Comparison of ENCODE assay signal across 8 cellular contexts in the genomic region with DNA sequence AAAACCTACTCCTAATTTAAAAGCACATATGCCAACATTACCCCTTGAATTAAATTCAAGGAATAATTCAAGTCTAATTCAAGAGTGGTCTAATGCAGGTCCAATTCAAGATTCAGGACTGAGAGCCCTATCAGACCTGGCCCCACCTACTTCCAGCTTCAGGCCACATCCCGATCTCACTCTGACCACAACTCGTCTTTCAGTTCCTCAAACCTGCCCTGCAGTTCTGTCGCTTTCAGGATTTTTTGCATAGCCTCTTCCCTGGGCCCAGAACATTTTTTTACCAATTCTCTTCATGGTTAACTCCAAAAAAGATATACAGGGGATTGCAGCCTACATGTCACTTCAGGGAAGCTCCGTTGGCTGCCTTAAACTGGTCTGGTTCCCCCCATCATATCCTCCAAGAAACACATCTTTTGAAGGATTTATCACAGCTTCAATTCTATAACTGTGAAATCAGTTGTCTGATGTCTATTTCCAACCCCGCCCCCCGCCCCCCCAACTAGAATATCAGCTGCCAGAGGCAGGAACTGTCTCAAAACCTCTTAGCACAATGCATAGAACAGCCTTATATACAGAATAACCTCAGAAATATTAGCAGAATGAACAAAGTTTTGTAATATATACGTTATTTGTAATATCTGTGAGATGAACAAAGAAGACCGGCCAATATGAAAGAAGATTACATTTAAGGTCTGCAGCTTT. TPM values are rescaled to one million over a fixed set of nuclear protein-coding genes. Genes with fewer than 3 reads are reported as not detected.
DNase-seq lines count a peak whose midpoint lies in the region; ATAC-seq and TF ChIP-seq lines count a peak whose summit lies in the region.

No MANE protein-coding gene starts in this region.

- peaks cover 60% of the 10 kb centered on the region for H3K4me1 ChIP-seq in CD8-positive, alpha-beta memory T cell (ENCODE audit: insufficient read depth, low read length)
- H3K4me1 ChIP-seq in effector memory CD4-positive, alpha-beta T cell (ENCODE audit: control insufficient read depth, insufficient read depth, low read length, poor library complexity, severe bottlenecking): peaks cover 14% of the 10 kb centered on the region
- peaks cover 23 to 81% (median 37%) of the 10 kb centered on the region in 3 donors for H3K4me1 ChIP-seq in esophagus squamous epithelium

- H3K9me3 Mint-ChIP-seq in CD8-positive, alpha-beta memory T cell: no peaks in the 10 kb centered on the region
- no peaks in the 10 kb centered on the region for H3K9me3 Mint-ChIP-seq in activated CD4-positive, alpha-beta memory T cell treated with anti-CD3 and anti-CD28 coated beads, Interleukin-2, amount 10 ng/mL, durations not matched to agents 7 days and 5 days

- CTCF ChIA-PET in CD8-positive, alpha-beta memory T cell (lab: Charles Lee): no interaction called here
- CTCF ChIA-PET in activated CD4-positive, alpha-beta memory T cell treated with anti-CD3 and anti-CD28 coated beads, Interleukin-2, amount 10 ng/mL, durations not matched to agents 7 days and 5 days (lab: Charles Lee): interaction anchor here (1.1 to 1.5 kb wide), 2 partner anchors 20 to 21 kb away, joined by 3 to 4 read pairs; a partner anchor contains a TSS

- WGBS in esophagus squamous epithelium, 2 donors: 53 to 63% methylated on average over 7 of the region's 8 CpGs

- no peaks in the 10 kb centered on the region for H3K36me3 ChIP-seq in CD8-positive, alpha-beta memory T cell (ENCODE audit: insufficient read depth, low read length)
- no peaks in the 10 kb centered on the region for H3K36me3 ChIP-seq in effector memory CD4-positive, alpha-beta T cell (ENCODE audit: control insufficient read depth, insufficient read depth, low read length)
- H3K36me3 ChIP-seq in esophagus squamous epithelium: peaks cover 0 to 20% (median 0%) of the 10 kb centered on the region in 3 donors

- no peaks in the 10 kb centered on the region for H3K9me3 ChIP-seq in CD8-positive, alpha-beta memory T cell (ENCODE audit: low read length)
- H3K9me3 ChIP-seq in effector memory CD4-positive, alpha-beta T cell (ENCODE audit: control insufficient read depth, low read length): no peaks in the 10 kb centered on the region
- no peaks in the 10 kb centered on the region for H3K9me3 ChIP-seq in esophagus squamous epithelium

- H3K4me1 Mint-ChIP-seq in CD8-positive, alpha-beta memory T cell: peaks cover 75 to 86% (median 85%) of the 10 kb centered on the region in 3 donors
- H3K4me1 Mint-ChIP-seq in activated CD4-positive, alpha-beta memory T cell treated with anti-CD3 and anti-CD28 coated beads, Interleukin-2, amount 10 ng/mL, durations not matched to agents 7 days and 5 days: peaks cover 72% of the 10 kb centered on the region

- ATAC-seq in GM19463 (IDR thresholded peaks at IDR 0.05; ENCODE audit: unreplicated experiment) (peak; percentile 66), HG03354 (IDR thresholded peaks at IDR 0.05; ENCODE audit: poor library complexity, severe bottlenecking, unreplicated experiment) (peak; percentile 93)

- intact Hi-C loops in esophagus squamous epithelium (cut with DNase I): no loop called here

- H3K4me3 ChIP-seq in CD8-positive, alpha-beta memory T cell (ENCODE audit: low read length): no peak overlapping the region
- H3K4me3 ChIP-seq in effector memory CD4-positive, alpha-beta T cell (ENCODE audit: insufficient read depth, low read depth, low read length, poor library complexity, severe bottlenecking): no peak overlapping the region
- no peak overlapping the region for H3K4me3 ChIP-seq in esophagus squamous epithelium

- TF ChIP-seq POLR2A in esophagus squamous epithelium (IDR thresholded peaks at IDR 0.05): no peak

- POLR2A ChIA-PET in CD8-positive, alpha-beta memory T cell (lab: Charles Lee): no interaction called here
- POLR2A ChIA-PET in activated CD4-positive, alpha-beta memory T cell treated with anti-CD3 and anti-CD28 coated beads, Interleukin-2, amount 10 ng/mL, durations not matched to agents 7 days and 5 days (lab: Charles Lee): interaction anchor here (0.9 to 5.1 kb wide), 2 partner anchors 20 to 23 kb away, joined by 3 to 43 read pairs; a partner anchor contains a TSS

- H3K27me3 Mint-ChIP-seq in CD8-positive, alpha-beta memory T cell: peaks cover 0 to 1% of the 10 kb centered on the region in 2 donors
- H3K27me3 Mint-ChIP-seq in activated CD4-positive, alpha-beta memory T cell treated with anti-CD3 and anti-CD28 coated beads, Interleukin-2, amount 10 ng/mL, durations not matched to agents 7 days and 5 days: no peaks in the 10 kb centered on the region

- no peak for DNase-seq in CD8-positive, alpha-beta memory T cell
- DNase-seq in activated CD4-positive, alpha-beta memory T cell treated with anti-CD3 and anti-CD28 coated beads, Interleukin-2, amount 10 ng/mL, durations not matched to agents 7 days and 5 days: peak; percentile 38
- no peak for DNase-seq in effector memory CD4-positive, alpha-beta T cell
- no peak for DNase-seq in activated effector memory CD4-positive, alpha-beta T cell treated with anti-CD3 and anti-CD28 coated beads, Interleukin-2, amount 50 U/mL, for 16 hours
- DNase-seq in cortex of kidney (lab: John Stamatoyannopoulos, UW): no peak
- DNase-seq in esophagus squamous epithelium (lab: John Stamatoyannopoulos, UW): no peak

- H3K36me3 Mint-ChIP-seq in CD8-positive, alpha-beta memory T cell: peaks cover 0 to 13% (median 4%) of the 10 kb centered on the region in 3 donors
- H3K36me3 Mint-ChIP-seq in activated CD4-positive, alpha-beta memory T cell treated with anti-CD3 and anti-CD28 coated beads, Interleukin-2, amount 10 ng/mL, durations not matched to agents 7 days and 5 days (ENCODE audit: low read depth): peaks cover 9% of the 10 kb centered on the region

- H3K27me3 ChIP-seq in CD8-positive, alpha-beta memory T cell (ENCODE audit: insufficient read depth, low read length, poor library complexity, severe bottlenecking): no peaks in the 10 kb centered on the region
- H3K27me3 ChIP-seq in effector memory CD4-positive, alpha-beta T cell (replicated peaks; ENCODE audit: control insufficient read depth, insufficient read depth, low read length, poor library complexity, severe bottlenecking): no peaks in the 10 kb centered on the region
- no peaks in the 10 kb centered on the region for H3K27me3 ChIP-seq in esophagus squamous epithelium

- no peak overlapping the region for H3K27ac ChIP-seq in CD8-positive, alpha-beta memory T cell (ENCODE audit: low read depth, low read length)
- no peak overlapping the region for H3K27ac ChIP-seq in effector memory CD4-positive, alpha-beta T cell (ENCODE audit: insufficient read depth, low read length, poor library complexity, severe bottlenecking)
- H3K27ac ChIP-seq in esophagus squamous epithelium: no peak overlapping the region

- H3K27ac Mint-ChIP-seq in CD8-positive, alpha-beta memory T cell: peak overlapping the region in 3 of 8 donors; percentile 13 to 34 (median 31)
- peak overlapping the region; percentile 37 for H3K27ac Mint-ChIP-seq in activated CD4-positive, alpha-beta memory T cell treated with anti-CD3 and anti-CD28 coated beads, Interleukin-2, amount 10 ng/mL, durations not matched to agents 7 days and 5 days

- TF ChIP-seq CTCF in esophagus squamous epithelium (IDR thresholded peaks at IDR 0.05): no peak

- peak overlapping the region in 5 of 7 donors; percentile 2 to 38 (median 21) for H3K4me3 Mint-ChIP-seq in CD8-positive, alpha-beta memory T cell
- H3K4me3 Mint-ChIP-seq in activated CD4-positive, alpha-beta memory T cell treated with anti-CD3 and anti-CD28 coated beads, Interleukin-2, amount 10 ng/mL, durations not matched to agents 7 days and 5 days: no peak overlapping the region

RNA-seq across cellular contexts. Expression of a gene that starts 20.8 kb away (rescaled TPM):
- total RNA-seq in CD8-positive, alpha-beta memory T cell: 10 to 100 TPM; 52.0 to 53.0 TPM
- polyA plus RNA-seq in CD8-positive, alpha-beta memory T cell: 4.9 TPM
- total RNA-seq in activated CD4-positive, alpha-beta memory T cell treated with anti-CD3 and anti-CD28 coated beads, Interleukin-2, amount 10 ng/mL, durations not matched to agents 7 days and 5 days: 10 to 100 TPM; 22.4 to 22.6 TPM
- total RNA-seq in esophagus squamous epithelium: 10 to 100 TPM; 52.5 to 65.8 (median 57.7) TPM
